Comparison of ENCODE assay signal across 9 cellular contexts in genomic region chr12:27284751-27285150, GRCh38. TPM values are rescaled to one million over a fixed set of nuclear protein-coding genes. Genes with fewer than 3 reads are reported as not detected.
DNase-seq lines count a peak whose midpoint lies in the region; ATAC-seq and TF ChIP-seq lines count a peak whose summit lies in the region.
"Had no signal": no experiment of that assay in that cellular context is flagged by ENCODE, and none has a peak within 500 bp of the region (broad histone marks: within the 10 kb centered on the region; RNA-seq: fewer than 3 reads in every experiment).

No MANE protein-coding gene starts in this region.

- peak overlapping the region; percentile 47 for H3K4me3 ChIP-seq in thoracic aorta

- DNase-seq in fibroblast of peridontal ligament (ENCODE audit: extremely low read depth), result peak; percentile 61
- DNase-seq in thoracic aorta (ENCODE audit: low spot score), result no peak
- DNase-seq in CD1c-positive myeloid dendritic cell (ENCODE audit: extremely low spot score), result no peak
- no peak for DNase-seq in cerebellum (ENCODE audit: low spot score)
- DNase-seq in NOMO-1 (lab: John Stamatoyannopoulos, UW; ENCODE audit: unreplicated experiment in 2 of 2), result no peak
- no peak for DNase-seq in activated CD4-positive, alpha-beta T cell treated with anti-CD3 and anti-CD28 coated beads for 4 hours
- DNase-seq: NCI-H510A had no signal

- H3K27ac ChIP-seq in thoracic aorta, result peak overlapping the region; percentile 87 to 91

- no peaks in the 10 kb centered on the region for H3K9me3 ChIP-seq in thoracic aorta

- no peaks in the 10 kb centered on the region for H3K27me3 ChIP-seq in thoracic aorta (replicated peaks; ENCODE audit: insufficient read depth)

- H3K36me3 ChIP-seq in thoracic aorta, result no peaks in the 10 kb centered on the region

- ATAC-seq in GM19023 (IDR thresholded peaks at IDR 0.05; ENCODE audit: unreplicated experiment) (peak; percentile 58), HG03378 (IDR thresholded peaks at IDR 0.05; ENCODE audit: unreplicated experiment) (peak; percentile 83), thoracic aorta (ENCODE audit: insufficient number of reproducible peaks, low FRiP score, low read depth) (no peak)

- H3K4me1 ChIP-seq in thoracic aorta (ENCODE audit: control insufficient read depth in 1 of 2, low read depth in 2 of 2), result peaks cover 65 to 79% of the 10 kb centered on the region in 2 donors

- no peak for TF ChIP-seq CTCF in thoracic aorta (IDR thresholded peaks at IDR 0.05)

RNA-seq across cellular contexts. Expression of gene STK38L, which starts 40.7 kb away (rescaled TPM):
- total RNA-seq in thoracic aorta (100 to 1,000 TPM; 216 to 227 TPM), cerebellum (22.3 TPM)

RNA-seq across cellular contexts. Expression of gene BMAL2, which starts 47.9 kb away (rescaled TPM):
- total RNA-seq in thoracic aorta (10 to 100 TPM in 1 of 2 donors, 1 to 10 TPM in 1; 5.8 to 11.1 TPM), cerebellum (12.9 TPM)
